8 cellular contexts compared by ENCODE assay signal in genomic region chr2:71882949-71883472, GRCh38.
A peak's percentile ranks its signal among the peaks of the same experiment; 100 is the strongest.
DNase-seq lines count a peak whose midpoint lies in the region; ATAC-seq, FAIRE-seq and TF ChIP-seq lines count a peak whose summit lies in the region.

No MANE protein-coding gene starts in this region.

- WGBS in K562 (ENCODE audit: insufficient coverage, low coverage, missing lambda C conversion rate): 0% methylated on average over 8 of the region's 8 CpGs
- 25 to 27% methylated on average over 7 to 8 of the region's 8 CpGs for WGBS in tibial nerve, 2 donors

- TF ChIP-seq RAD21 in K562 (CRISPR knock-in tag; conservative IDR thresholded peaks at IDR 0.05 in 1 of 2, IDR thresholded peaks at IDR 0.05 in 1 of 2): peak in 1 of 2 experiments; percentile 35; a peak in 1 of 4 replicates

- H4K20me1 ChIP-seq in BLaER1 treated with 17β-estradiol and CSF1 and Interleukin-3, amounts not matched to agents 10 nM and 100 nM: no peaks in the 10 kb centered on the region
- H4K20me1 ChIP-seq in K562 (replicated peaks; ENCODE audit: control insufficient read depth, insufficient read depth, low read length): no peaks in the 10 kb centered on the region

- peak overlapping the region in 8 of 11 experiments; percentile 25 to 66 (median 58); a peak in 11 of 22 replicates for H3K9ac ChIP-seq in BLaER1 treated with 17β-estradiol and CSF1 and Interleukin-3, amounts not matched to agents 10 nM and 100 nM
- peak overlapping the region in 1 of 2 experiments; percentile 4; a peak in 2 of 4 replicates for H3K9ac ChIP-seq in K562 (ENCODE audit: insufficient read depth in 1 of 2, low read depth in 2 of 2, low read length in 2 of 2)

- DNase-seq in MV-4-11 (lab: John Stamatoyannopoulos, UW): peak; percentile 94
- peak; percentile 92 to 95 (median 93) for DNase-seq in K562 (ENCODE audit: extremely low read depth in 1 of 4, low spot score in 3 of 4)
- peak; percentile 83 for DNase-seq in kidney glomerular epithelial cell (lab: John Stamatoyannopoulos, UW)
- DNase-seq in tibial nerve (ENCODE audit: low spot score in 2 of 2): peak; percentile 79 to 88
- DNase-seq in activated CD8-positive, alpha-beta T cell treated with anti-CD3 and anti-CD28 coated beads for 36 hours: no peak
- no peak for DNase-seq in stimulated activated naive CD4-positive, alpha-beta T cell treated with Interleukin-2 at 50 U/mL for 16 hours (lab: John Stamatoyannopoulos, UW)

- no peaks in the 10 kb centered on the region for H3K4me1 Mint-ChIP-seq in activated CD8-positive, alpha-beta T cell treated with anti-CD3 and anti-CD28 coated beads for 36 hours (ENCODE audit: low read depth)

- H3K4me3 Mint-ChIP-seq in activated CD8-positive, alpha-beta T cell treated with anti-CD3 and anti-CD28 coated beads for 36 hours: no peak overlapping the region

- peaks cover 0 to 32% (median 5%) of the 10 kb centered on the region in 11 experiments; a peak in 11 of 22 replicates for H3K9me3 ChIP-seq in BLaER1 treated with 17β-estradiol and CSF1 and Interleukin-3, amounts not matched to agents 10 nM and 100 nM (replicated peaks in 1 of 11)
- H3K9me3 ChIP-seq in K562 (replicated peaks; ENCODE audit: control insufficient read depth, insufficient read depth, low read depth, low read length): no peaks in the 10 kb centered on the region; the same call in 1 of the 2 replicates
- peaks cover 0 to 12% (median 0%) of the 10 kb centered on the region in 4 donors for H3K9me3 ChIP-seq in tibial nerve

- CTCF ChIA-PET in K562 (lab: Yijun Ruan, JAX; ENCODE audit: low intra/inter-chr PET ratio): interaction anchor here (0.6 kb wide), 1 partner anchor 315 kb away, joined by 3 read pairs; no protein-coding TSS in a partner anchor
- CTCF ChIA-PET in activated CD8-positive, alpha-beta T cell treated with anti-CD3 and anti-CD28 coated beads for 36 hours (lab: Charles Lee): no interaction called here

- H3K9me1 ChIP-seq in K562 (ENCODE audit: control insufficient read depth, insufficient read depth, low read length): peaks cover 7% of the 10 kb centered on the region

- no peak for TF ChIP-seq POLR2A in K562 (conservative IDR thresholded peaks at IDR 0.05)
- no peak for TF ChIP-seq POLR2A in tibial nerve (IDR thresholded peaks at IDR 0.05)

- no peak overlapping the region for H3K27ac Mint-ChIP-seq in activated CD8-positive, alpha-beta T cell treated with anti-CD3 and anti-CD28 coated beads for 36 hours

- H3K4me3 ChIP-seq in BLaER1 treated with 17β-estradiol and CSF1 and Interleukin-3, amounts not matched to agents 10 nM and 100 nM: peak overlapping the region in 3 of 10 experiments; percentile 10 to 53 (median 34); a peak in 3 of 20 replicates
- H3K4me3 ChIP-seq in K562 (no peak overlapping the region), tibial nerve (no peak overlapping the region)

- peak; percentile 93 for ATAC-seq in K562
- ATAC-seq in HG03097 (IDR thresholded peaks at IDR 0.05; ENCODE audit: low FRiP score, unreplicated experiment): no peak
- ATAC-seq in activated CD8-positive, alpha-beta T cell treated with anti-CD3 and anti-CD28 coated beads for 36 hours: no peak

- no peaks in the 10 kb centered on the region for H3K9me3 Mint-ChIP-seq in activated CD8-positive, alpha-beta T cell treated with anti-CD3 and anti-CD28 coated beads for 36 hours

- peak overlapping the region; percentile 38; the same call in 1 of the 2 replicates for H2AFZ ChIP-seq in K562 (ENCODE audit: low read depth, low read length)

- TF ChIP-seq CTCF in K562 (IDR thresholded peaks at IDR 0.05 in 2 of 3, conservative IDR thresholded peaks at IDR 0.05 in 1 of 3; ENCODE audit: insufficient read depth in 2 of 3, low read depth in 1 of 3, low read length in 3 of 3) (no peak), tibial nerve (IDR thresholded peaks at IDR 0.05) (no peak)
- no peak for TF ChIP-seq CTCF in activated CD8-positive, alpha-beta T cell treated with anti-CD3 and anti-CD28 coated beads for 36 hours (IDR thresholded peaks at IDR 0.05)

- peak overlapping the region in 10 of 11 experiments; percentile 26 to 85 (median 74); a peak in 18 of 22 replicates for H3K27ac ChIP-seq in BLaER1 treated with 17β-estradiol and CSF1 and Interleukin-3, amounts not matched to agents 10 nM and 100 nM
- H3K27ac ChIP-seq in K562 (ENCODE audit: extremely low read depth, low read depth, low read length) (no peak overlapping the region; the same call in 2 of the 3 replicates), tibial nerve (no peak overlapping the region)

- peaks cover 4% of the 10 kb centered on the region for H3K27me3 Mint-ChIP-seq in activated CD8-positive, alpha-beta T cell treated with anti-CD3 and anti-CD28 coated beads for 36 hours

- peak; percentile 99 for FAIRE-seq in K562 (lab: Jason Lieb, UNC)

- no peaks in the 10 kb centered on the region for H3K36me3 Mint-ChIP-seq in activated CD8-positive, alpha-beta T cell treated with anti-CD3 and anti-CD28 coated beads for 36 hours (ENCODE audit: low read depth)

- no peaks in the 10 kb centered on the region for H3K79me2 ChIP-seq in K562 (ENCODE audit: control insufficient read depth, insufficient read depth, low read length)

- H3K27me3 ChIP-seq in BLaER1 treated with 17β-estradiol and CSF1 and Interleukin-3, amounts not matched to agents 10 nM and 100 nM: no peaks in the 10 kb centered on the region
- H3K27me3 ChIP-seq in K562 (ENCODE audit: control insufficient read depth in 2 of 2, insufficient read depth in 2 of 2, low read length in 2 of 2): peaks cover 0 to 12% of the 10 kb centered on the region in 2 experiments; a peak in 1 of 5 replicates
- H3K27me3 ChIP-seq in tibial nerve: no peaks in the 10 kb centered on the region

- peaks cover 14 to 58% (median 45%) of the 10 kb centered on the region in 10 experiments for H3K4me1 ChIP-seq in BLaER1 treated with 17β-estradiol and CSF1 and Interleukin-3, amounts not matched to agents 10 nM and 100 nM
- H3K4me1 ChIP-seq in K562 (replicated peaks in 1 of 2; ENCODE audit: control insufficient read depth in 2 of 2, insufficient read depth in 2 of 2, low read length in 2 of 2) (peaks cover 18 to 35% of the 10 kb centered on the region in 2 experiments), tibial nerve (peaks cover 0 to 44% (median 0%) of the 10 kb centered on the region in 4 donors)

- peak overlapping the region; percentile 31 to 96 (median 86) for H3K4me2 ChIP-seq in BLaER1 treated with 17β-estradiol and CSF1 and Interleukin-3, amounts not matched to agents 10 nM and 100 nM
- peak overlapping the region; percentile 68 for H3K4me2 ChIP-seq in K562 (ENCODE audit: insufficient read depth, low read length)

- in situ Hi-C loops in K562 (cut with MboI): no loop called here

- H3K36me3 ChIP-seq in BLaER1 treated with 17β-estradiol and CSF1 and Interleukin-3, amounts not matched to agents 10 nM and 100 nM: no peaks in the 10 kb centered on the region
- H3K36me3 ChIP-seq in K562 (ENCODE audit: control insufficient read depth, insufficient read depth, low read length): no peaks in the 10 kb centered on the region
- H3K36me3 ChIP-seq in tibial nerve: no peaks in the 10 kb centered on the region

- intact Hi-C loops in K562 (cut with micrococcal nuclease): no loop called here
- intact Hi-C loops in activated CD8-positive, alpha-beta T cell treated with anti-CD3 and anti-CD28 coated beads for 36 hours (cut with micrococcal nuclease): no loop called here

- POLR2A ChIA-PET in K562 (lab: Yijun Ruan, JAX): interaction anchor here (0.6 to 1.2 kb wide), 2 partner anchors 41 to 1374 kb away, joined by 3 read pairs; no protein-coding TSS in a partner anchor
- POLR2A ChIA-PET in activated CD8-positive, alpha-beta T cell treated with anti-CD3 and anti-CD28 coated beads for 36 hours (lab: Charles Lee): no interaction called here

- peak; percentile 97 for TF ChIP-seq EP300 in K562 (IDR thresholded peaks at IDR 0.05; ENCODE audit: low read length)
- peak in 1 of 2 donors; percentile 71 for TF ChIP-seq EP300 in tibial nerve (IDR thresholded peaks at IDR 0.05)

- BruUV-seq in K562 (replicated peaks; lab: Mats Ljungman, UMichigan): no TSS peak

TF ChIP-seq in K562, 482 proteins besides CTCF, POLR2A, EP300 and RAD21 (continues in another document):
- TF ChIP-seq E2F8 (IDR thresholded peaks at IDR 0.05; ENCODE audit: low read depth, partially characterized antibody): peak; percentile 72
- no peak; the same call in 1 of the 2 replicates for TF ChIP-seq TEAD2 (tag; IDR thresholded peaks at IDR 0.05)
- TF ChIP-seq RUNX1 (IDR thresholded peaks at IDR 0.05; ENCODE audit: low read depth): 0 out of 2 replicates have a peak, but pooled peaks have one; percentile 79
- TF ChIP-seq NFIX (CRISPR knock-in tag; IDR thresholded peaks at IDR 0.05; ENCODE audit: low read depth): peak; percentile 89
- no peak for TF ChIP-seq ZNF511 (CRISPR knock-in tag; IDR thresholded peaks at IDR 0.05)
- TF ChIP-seq USF1 (CRISPR knock-in tag; IDR thresholded peaks at IDR 0.05): no peak

Comparison
In these comparisons a context has a peak if more than half of its experiments do, and no peak if none do; other contexts are left out.
1. H3K27ac ChIP-seq: peak in BLaER1 treated with 17β-estradiol and CSF1 and Interleukin-3, amounts not matched to agents 10 nM and 100 nM (10 of 11); none in K562 (single experiment) and tibial nerve (0 of 4).
2. DNase-seq: peak in MV-4-11 (single experiment), K562 (4 of 4), kidney glomerular epithelial cell (single experiment) and tibial nerve (2 of 2); none in activated CD8-positive, alpha-beta T cell treated with anti-CD3 and anti-CD28 coated beads for 36 hours (single experiment) and stimulated activated naive CD4-positive, alpha-beta T cell treated with Interleukin-2 at 50 U/mL for 16 hours (single experiment).